Comparison of ENCODE assay signal across 22 cellular contexts in genomic region chr15:100923076-100923475, GRCh38. TPM values are rescaled to one million over a fixed set of nuclear protein-coding genes. Genes with fewer than 3 reads are reported as not detected.
DNase-seq lines count a peak whose midpoint lies in the region; ATAC-seq and TF ChIP-seq lines count a peak whose summit lies in the region.
"Had no signal": no experiment of that assay in that cellular context is flagged by ENCODE, and none has a peak within 500 bp of the region (broad histone marks: within the 10 kb centered on the region; RNA-seq: fewer than 3 reads in every experiment).

No MANE protein-coding gene starts in this region.

- peak overlapping the region; percentile 75 for H3K4me3 Mint-ChIP-seq in activated B cell treated with CpG ODN at 0.5 μM for 24 hours
- no peak overlapping the region for H3K4me3 Mint-ChIP-seq in activated naive CD4-positive, alpha-beta T cell treated with anti-CD3 and anti-CD28 coated beads for 36 hours

- no peak overlapping the region for H3K9ac ChIP-seq in skeletal muscle tissue (ENCODE audit: low read depth in 1 of 3, low read length in 3 of 3)

- peaks cover 23% of the 10 kb centered on the region for H3K36me3 Mint-ChIP-seq in activated B cell treated with CpG ODN at 0.5 μM for 24 hours (ENCODE audit: low read depth)
- H3K36me3 Mint-ChIP-seq in activated naive CD4-positive, alpha-beta T cell treated with anti-CD3 and anti-CD28 coated beads for 36 hours (ENCODE audit: low read depth), result no peaks in the 10 kb centered on the region
- H3K36me3 Mint-ChIP-seq: CD4-positive, alpha-beta memory T cell; naive thymus-derived CD8-positive, alpha-beta T cell had no signal

- H3K9me2 ChIP-seq in DOHH2 (replicated peaks; ENCODE audit: control insufficient read depth, low read length), result no peaks in the 10 kb centered on the region

- H3K9me3 Mint-ChIP-seq in activated B cell treated with CpG ODN at 0.5 μM for 24 hours, result no peaks in the 10 kb centered on the region
- no peaks in the 10 kb centered on the region for H3K9me3 Mint-ChIP-seq in activated naive CD4-positive, alpha-beta T cell treated with anti-CD3 and anti-CD28 coated beads for 36 hours
- H3K9me3 Mint-ChIP-seq: CD4-positive, alpha-beta memory T cell; naive thymus-derived CD8-positive, alpha-beta T cell had no signal

- H3K4me3 ChIP-seq in DOHH2 (ENCODE audit: low read length), result peak overlapping the region; percentile 96
- H3K4me3 ChIP-seq in HL-60 (replicated peaks; ENCODE audit: insufficient read depth, low read length), result no peak overlapping the region; the same call in 1 of the 2 replicates
- H3K4me3 ChIP-seq in skeletal muscle tissue (ENCODE audit: low read length in 3 of 3), result no peak overlapping the region
- H3K4me3 ChIP-seq: coronary artery, lung, right atrium auricular region, SK-N-MC, upper lobe of right lung had no signal

- H3K4me1 ChIP-seq in DOHH2 (ENCODE audit: control insufficient read depth, low read length) (peaks cover 74% of the 10 kb centered on the region), skeletal muscle tissue (ENCODE audit: control insufficient read depth in 3 of 3, insufficient read depth in 3 of 3, low read length in 3 of 3) (peaks cover 11 to 22% (median 19%) of the 10 kb centered on the region in 3 donors)
- H3K4me1 ChIP-seq: right atrium auricular region had no signal

- DNase-seq in HL-60 (ENCODE audit: low read depth in 1 of 2, low spot score in 1 of 2) (no peak), activated B cell treated with CpG ODN at 0.5 μM for 24 hours (no peak), COR-L47 (lab: John Stamatoyannopoulos, UW) (no peak), cardiac septum (ENCODE audit: low spot score) (no peak)
- no peak for DNase-seq in activated naive CD4-positive, alpha-beta T cell treated with anti-CD3 and anti-CD28 coated beads for 36 hours
- DNase-seq: activated CD4-positive, alpha-beta T cell treated with anti-CD3 and anti-CD28 coated beads, Interleukin-2, amount 50 U/mL, for 4 hours; activated effector memory CD4-positive, alpha-beta T cell treated with anti-CD3 and anti-CD28 coated beads, Interleukin-2, amount 50 U/mL, for 16 hours; brain microvascular endothelial cell; CD4-positive, alpha-beta memory T cell; DMS153; naive thymus-derived CD8-positive, alpha-beta T cell; NCI-H1105 treated with DMSO at 0.1 percent for 48 hours; NCI-H2029 treated with DMSO at 0.1 percent for 48 hours; upper lobe of right lung; WERI-Rb-1 had no signal

- no peaks in the 10 kb centered on the region; the same call in 1 of the 2 replicates for H4K20me1 ChIP-seq in DOHH2 (ENCODE audit: control insufficient read depth, insufficient read depth, low read depth, low read length)

- H3K9me3 ChIP-seq in DOHH2 (ENCODE audit: control insufficient read depth, insufficient read depth, low read length), result no peaks in the 10 kb centered on the region
- no peaks in the 10 kb centered on the region for H3K9me3 ChIP-seq in skeletal muscle tissue (ENCODE audit: control insufficient read depth in 3 of 3, low read length in 3 of 3)
- H3K9me3 ChIP-seq: right atrium auricular region, upper lobe of right lung had no signal

- peaks cover 83% of the 10 kb centered on the region for H3K36me3 ChIP-seq in DOHH2 (ENCODE audit: control insufficient read depth, low read length)
- peaks cover 0 to 7% (median 0%) of the 10 kb centered on the region in 3 donors for H3K36me3 ChIP-seq in skeletal muscle tissue (ENCODE audit: control insufficient read depth in 3 of 3, insufficient read depth in 3 of 3, low read length in 3 of 3)
- H3K36me3 ChIP-seq: brain microvascular endothelial cell had no signal

- CTCF ChIA-PET in activated B cell treated with CpG ODN at 0.5 μM for 24 hours (lab: Charles Lee), result interaction anchor here (15.6 kb wide), 1 partner anchor 82 kb away, joined by 543 read pairs; no protein-coding TSS in a partner anchor
- CTCF ChIA-PET in activated naive CD4-positive, alpha-beta T cell treated with anti-CD3 and anti-CD28 coated beads for 36 hours (lab: Charles Lee), result interaction anchor here (9.2 kb wide), 1 partner anchor 83 kb away, joined by 209 read pairs; no protein-coding TSS in a partner anchor

- TF ChIP-seq CTCF in DOHH2 (IDR thresholded peaks at IDR 0.05; ENCODE audit: low read depth, low read length, poor library complexity, severe bottlenecking) (no peak), HL-60 (IDR thresholded peaks at IDR 0.05; ENCODE audit: insufficient read depth, low read length) (no peak), activated B cell treated with CpG ODN at 0.5 μM for 24 hours (IDR thresholded peaks at IDR 0.05) (no peak)

- H3K4me2 ChIP-seq in DOHH2 (ENCODE audit: low read length), result peak overlapping the region; percentile 100

- no peak for ATAC-seq in activated B cell treated with CpG ODN at 0.5 μM for 24 hours (ENCODE audit: low read depth)
- ATAC-seq: naive thymus-derived CD8-positive, alpha-beta T cell; upper lobe of right lung had no signal

- H3K27me3 ChIP-seq in DOHH2 (ENCODE audit: control insufficient read depth, low read length) (no peaks in the 10 kb centered on the region), HL-60 (ENCODE audit: insufficient read depth, poor library complexity, severe bottlenecking) (no peaks in the 10 kb centered on the region), skeletal muscle tissue (ENCODE audit: control insufficient read depth in 3 of 3, insufficient read depth in 3 of 3, low read length in 3 of 3) (peaks cover 2 to 19% (median 14%) of the 10 kb centered on the region in 3 donors)
- H3K27me3 ChIP-seq: brain microvascular endothelial cell, upper lobe of right lung had no signal

- peaks cover 89% of the 10 kb centered on the region for H3K79me2 ChIP-seq in DOHH2 (ENCODE audit: control insufficient read depth, low read length)

- POLR2A ChIA-PET in activated B cell treated with CpG ODN at 0.5 μM for 24 hours (lab: Charles Lee), result no interaction called here

- H3K27ac ChIP-seq in DOHH2 (ENCODE audit: low read depth, low read length) (peak overlapping the region; percentile 92), HL-60 (replicated peaks) (peak overlapping the region; percentile 45), skeletal muscle tissue (ENCODE audit: low read depth, low read length) (peak overlapping the region; percentile 44)
- H3K27ac ChIP-seq: brain microvascular endothelial cell, coronary artery, right atrium auricular region, SK-N-MC, upper lobe of right lung, WERI-Rb-1 had no signal

- H3F3A ChIP-seq in DOHH2 (ENCODE audit: control insufficient read depth, insufficient read depth), result peaks cover 65% of the 10 kb centered on the region

- H3K27me3 Mint-ChIP-seq in activated B cell treated with CpG ODN at 0.5 μM for 24 hours, result no peaks in the 10 kb centered on the region
- H3K27me3 Mint-ChIP-seq in activated naive CD4-positive, alpha-beta T cell treated with anti-CD3 and anti-CD28 coated beads for 36 hours (ENCODE audit: low read depth), result peaks cover 44% of the 10 kb centered on the region

- H3K4me1 Mint-ChIP-seq in activated B cell treated with CpG ODN at 0.5 μM for 24 hours, result peaks cover 74% of the 10 kb centered on the region
- H3K4me1 Mint-ChIP-seq in activated naive CD4-positive, alpha-beta T cell treated with anti-CD3 and anti-CD28 coated beads for 36 hours (ENCODE audit: low read depth), result peaks cover 18% of the 10 kb centered on the region

- intact Hi-C loops in activated B cell treated with CpG ODN at 0.5 μM for 24 hours (cut with micrococcal nuclease) (loop anchor here (5.0 to 10.0 kb wide), 3 partner anchors 34 to 1418 kb away; no protein-coding TSS in a partner anchor), cardiac septum (cut with DNase I) (no loop called here)
- intact Hi-C loops in activated naive CD4-positive, alpha-beta T cell treated with anti-CD3 and anti-CD28 coated beads for 36 hours (cut with micrococcal nuclease), result no loop called here

- H3K27ac Mint-ChIP-seq in activated B cell treated with CpG ODN at 0.5 μM for 24 hours, result peak overlapping the region; percentile 97
- H3K27ac Mint-ChIP-seq in activated naive CD4-positive, alpha-beta T cell treated with anti-CD3 and anti-CD28 coated beads for 36 hours, result no peak overlapping the region
- H3K27ac Mint-ChIP-seq: CD4-positive, alpha-beta memory T cell had no signal

RNA-seq across cellular contexts. Expression of gene LRRK1, which starts 3.9 kb away (rescaled TPM):
- total RNA-seq in activated B cell treated with CpG ODN at 0.5 μM for 24 hours (35.9 and 43.5 TPM in 2 replicates), skeletal muscle tissue (3.7 TPM), cardiac septum (3.5 TPM)
- total RNA-seq in activated naive CD4-positive, alpha-beta T cell treated with anti-CD3 and anti-CD28 coated beads for 36 hours, result under 1 TPM; 0.20 to 0.60 TPM

RNA-seq across cellular contexts. Expression of gene ALDH1A3, which starts 43.4 kb away (rescaled TPM):
- not detected in 2 replicates for total RNA-seq in activated B cell treated with CpG ODN at 0.5 μM for 24 hours
- total RNA-seq in skeletal muscle tissue, result 15.7 TPM
- total RNA-seq in activated naive CD4-positive, alpha-beta T cell treated with anti-CD3 and anti-CD28 coated beads for 36 hours, result not detected
- 7.8 TPM for total RNA-seq in cardiac septum
- total RNA-seq: CD4-positive, alpha-beta memory T cell; naive thymus-derived CD8-positive, alpha-beta T cell; T-helper 2 cell treated with Interferon-gamma antibody and Interleukin-4, amounts not matched to agents 100 ng/mL and 5 ng/mL, for 36 hours had no signal
